In the genomic region with DNA sequence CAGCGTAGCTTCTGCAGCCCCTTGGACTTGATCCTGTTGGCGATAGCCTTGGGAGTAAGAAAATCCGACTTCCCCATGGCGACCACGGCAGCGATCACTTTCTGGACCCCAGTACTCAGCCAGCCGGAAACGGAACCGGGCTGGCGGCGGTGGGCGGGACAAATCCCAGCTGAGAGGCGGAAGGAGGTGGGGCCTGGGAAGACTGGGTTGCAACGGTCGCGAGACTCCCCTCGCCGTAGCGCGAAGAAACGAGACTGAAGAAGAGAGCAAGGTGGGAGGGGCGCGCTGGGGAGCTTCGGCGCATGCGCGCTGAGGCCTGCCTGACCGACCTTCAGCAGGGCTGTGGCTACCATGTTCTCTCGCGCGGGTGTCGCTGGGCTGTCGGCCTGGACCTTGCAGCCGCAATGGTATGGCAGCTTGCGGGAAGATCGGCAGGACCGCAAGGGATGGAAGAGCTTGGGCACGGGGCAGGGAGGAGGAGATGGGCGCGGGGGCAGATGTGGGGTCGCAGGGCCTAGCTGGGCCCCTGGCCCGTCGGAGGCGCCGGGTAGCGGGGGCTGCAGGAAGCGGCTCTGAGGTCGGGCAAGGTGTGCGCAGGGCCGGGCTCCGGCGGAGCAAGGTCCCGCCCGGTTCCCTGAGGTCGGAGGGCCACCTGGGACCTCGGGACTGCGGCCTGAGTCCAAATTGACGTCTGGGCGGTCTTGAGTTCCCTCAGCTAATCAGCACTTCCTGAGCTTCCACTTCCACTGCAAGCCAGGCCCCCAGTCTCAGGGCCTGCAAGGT, we compare ENCODE assay signal across 1 cellular context.
TF ChIP-seq lines count a peak whose summit lies in the region.

A gene (plus strand): TSS at position 321 of the 783 bp plus-strand sequence. CDS start 31 bp downstream, at position 352.
A gene with protein sequence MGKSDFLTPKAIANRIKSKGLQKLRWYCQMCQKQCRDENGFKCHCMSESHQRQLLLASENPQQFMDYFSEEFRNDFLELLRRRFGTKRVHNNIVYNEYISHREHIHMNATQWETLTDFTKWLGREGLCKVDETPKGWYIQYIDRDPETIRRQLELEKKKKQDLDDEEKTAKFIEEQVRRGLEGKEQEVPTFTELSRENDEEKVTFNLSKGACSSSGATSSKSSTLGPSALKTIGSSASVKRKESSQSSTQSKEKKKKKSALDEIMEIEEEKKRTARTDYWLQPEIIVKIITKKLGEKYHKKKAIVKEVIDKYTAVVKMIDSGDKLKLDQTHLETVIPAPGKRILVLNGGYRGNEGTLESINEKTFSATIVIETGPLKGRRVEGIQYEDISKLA (minus strand): TSS at position 137 of the 783 bp plus-strand sequence. CDS start 60 bp downstream, at position 77.

TF ChIP-seq in WTC11, 78 proteins besides CTCF, POLR2A, EP300 and RAD21 (continued from another document and continues in another):
- TF ChIP-seq, protein P1, sequence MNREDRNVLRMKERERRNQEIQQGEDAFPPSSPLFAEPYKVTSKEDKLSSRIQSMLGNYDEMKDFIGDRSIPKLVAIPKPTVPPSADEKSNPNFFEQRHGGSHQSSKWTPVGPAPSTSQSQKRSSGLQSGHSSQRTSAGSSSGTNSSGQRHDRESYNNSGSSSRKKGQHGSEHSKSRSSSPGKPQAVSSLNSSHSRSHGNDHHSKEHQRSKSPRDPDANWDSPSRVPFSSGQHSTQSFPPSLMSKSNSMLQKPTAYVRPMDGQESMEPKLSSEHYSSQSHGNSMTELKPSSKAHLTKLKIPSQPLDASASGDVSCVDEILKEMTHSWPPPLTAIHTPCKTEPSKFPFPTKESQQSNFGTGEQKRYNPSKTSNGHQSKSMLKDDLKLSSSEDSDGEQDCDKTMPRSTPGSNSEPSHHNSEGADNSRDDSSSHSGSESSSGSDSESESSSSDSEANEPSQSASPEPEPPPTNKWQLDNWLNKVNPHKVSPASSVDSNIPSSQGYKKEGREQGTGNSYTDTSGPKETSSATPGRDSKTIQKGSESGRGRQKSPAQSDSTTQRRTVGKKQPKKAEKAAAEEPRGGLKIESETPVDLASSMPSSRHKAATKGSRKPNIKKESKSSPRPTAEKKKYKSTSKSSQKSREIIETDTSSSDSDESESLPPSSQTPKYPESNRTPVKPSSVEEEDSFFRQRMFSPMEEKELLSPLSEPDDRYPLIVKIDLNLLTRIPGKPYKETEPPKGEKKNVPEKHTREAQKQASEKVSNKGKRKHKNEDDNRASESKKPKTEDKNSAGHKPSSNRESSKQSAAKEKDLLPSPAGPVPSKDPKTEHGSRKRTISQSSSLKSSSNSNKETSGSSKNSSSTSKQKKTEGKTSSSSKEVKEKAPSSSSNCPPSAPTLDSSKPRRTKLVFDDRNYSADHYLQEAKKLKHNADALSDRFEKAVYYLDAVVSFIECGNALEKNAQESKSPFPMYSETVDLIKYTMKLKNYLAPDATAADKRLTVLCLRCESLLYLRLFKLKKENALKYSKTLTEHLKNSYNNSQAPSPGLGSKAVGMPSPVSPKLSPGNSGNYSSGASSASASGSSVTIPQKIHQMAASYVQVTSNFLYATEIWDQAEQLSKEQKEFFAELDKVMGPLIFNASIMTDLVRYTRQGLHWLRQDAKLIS (CRISPR knock-in tag; IDR thresholded peaks at IDR 0.05; ENCODE audit: borderline replicate concordance) = no peak
- TF ChIP-seq, protein P2, sequence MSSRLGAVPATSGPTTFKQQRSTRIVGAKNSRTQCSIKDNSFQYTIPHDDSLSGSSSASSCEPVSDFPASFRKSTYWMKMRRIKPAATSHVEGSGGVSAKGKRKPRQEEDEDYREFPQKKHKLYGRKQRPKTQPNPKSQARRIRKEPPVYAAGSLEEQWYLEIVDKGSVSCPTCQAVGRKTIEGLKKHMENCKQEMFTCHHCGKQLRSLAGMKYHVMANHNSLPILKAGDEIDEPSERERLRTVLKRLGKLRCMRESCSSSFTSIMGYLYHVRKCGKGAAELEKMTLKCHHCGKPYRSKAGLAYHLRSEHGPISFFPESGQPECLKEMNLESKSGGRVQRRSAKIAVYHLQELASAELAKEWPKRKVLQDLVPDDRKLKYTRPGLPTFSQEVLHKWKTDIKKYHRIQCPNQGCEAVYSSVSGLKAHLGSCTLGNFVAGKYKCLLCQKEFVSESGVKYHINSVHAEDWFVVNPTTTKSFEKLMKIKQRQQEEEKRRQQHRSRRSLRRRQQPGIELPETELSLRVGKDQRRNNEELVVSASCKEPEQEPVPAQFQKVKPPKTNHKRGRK (CRISPR knock-in tag; IDR thresholded peaks at IDR 0.05; ENCODE audit: borderline replicate concordance) = 0 out of 2 replicates have a peak, but pooled peaks have one; percentile 44
- TF ChIP-seq, protein P3, sequence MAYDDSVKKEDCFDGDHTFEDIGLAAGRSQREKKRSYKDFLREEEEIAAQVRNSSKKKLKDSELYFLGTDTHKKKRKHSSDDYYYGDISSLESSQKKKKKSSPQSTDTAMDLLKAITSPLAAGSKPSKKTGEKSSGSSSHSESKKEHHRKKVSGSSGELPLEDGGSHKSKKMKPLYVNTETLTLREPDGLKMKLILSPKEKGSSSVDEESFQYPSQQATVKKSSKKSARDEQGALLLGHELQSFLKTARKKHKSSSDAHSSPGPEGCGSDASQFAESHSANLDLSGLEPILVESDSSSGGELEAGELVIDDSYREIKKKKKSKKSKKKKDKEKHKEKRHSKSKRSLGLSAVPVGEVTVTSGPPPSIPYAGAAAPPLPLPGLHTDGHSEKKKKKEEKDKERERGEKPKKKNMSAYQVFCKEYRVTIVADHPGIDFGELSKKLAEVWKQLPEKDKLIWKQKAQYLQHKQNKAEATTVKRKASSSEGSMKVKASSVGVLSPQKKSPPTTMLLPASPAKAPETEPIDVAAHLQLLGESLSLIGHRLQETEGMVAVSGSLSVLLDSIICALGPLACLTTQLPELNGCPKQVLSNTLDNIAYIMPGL (CRISPR knock-in tag; IDR thresholded peaks at IDR 0.05) = peak; percentile 84; the same call in 1 of the 2 replicates
- TF ChIP-seq, protein P4, sequence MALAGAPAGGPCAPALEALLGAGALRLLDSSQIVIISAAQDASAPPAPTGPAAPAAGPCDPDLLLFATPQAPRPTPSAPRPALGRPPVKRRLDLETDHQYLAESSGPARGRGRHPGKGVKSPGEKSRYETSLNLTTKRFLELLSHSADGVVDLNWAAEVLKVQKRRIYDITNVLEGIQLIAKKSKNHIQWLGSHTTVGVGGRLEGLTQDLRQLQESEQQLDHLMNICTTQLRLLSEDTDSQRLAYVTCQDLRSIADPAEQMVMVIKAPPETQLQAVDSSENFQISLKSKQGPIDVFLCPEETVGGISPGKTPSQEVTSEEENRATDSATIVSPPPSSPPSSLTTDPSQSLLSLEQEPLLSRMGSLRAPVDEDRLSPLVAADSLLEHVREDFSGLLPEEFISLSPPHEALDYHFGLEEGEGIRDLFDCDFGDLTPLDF (CRISPR knock-in tag; IDR thresholded peaks at IDR 0.05) = peak; percentile 69; the same call in 1 of the 2 replicates
- TF ChIP-seq SOX15 (CRISPR knock-in tag; IDR thresholded peaks at IDR 0.05) (no peak), MYBL2 (CRISPR knock-in tag; IDR thresholded peaks at IDR 0.05) (peak; percentile 64; the same call in 1 of the 2 replicates), ZNF416 (CRISPR knock-in tag; IDR thresholded peaks at IDR 0.05) (0 out of 2 replicates have a peak, but pooled peaks have one; percentile 33), ZNF121 (CRISPR knock-in tag; IDR thresholded peaks at IDR 0.05) (no peak), GABPB1 (CRISPR knock-in tag; IDR thresholded peaks at IDR 0.05) (peak; percentile 39; the same call in 1 of the 2 replicates), TEAD1 (CRISPR knock-in tag; IDR thresholded peaks at IDR 0.05) (peak; percentile 80), IRF2 (CRISPR knock-in tag; IDR thresholded peaks at IDR 0.05; ENCODE audit: borderline replicate concordance, low read depth) (no peak), OVOL2 (CRISPR knock-in tag; IDR thresholded peaks at IDR 0.05; ENCODE audit: borderline replicate concordance) (no peak), PRRX2 (CRISPR knock-in tag; IDR thresholded peaks at IDR 0.05) (no peak), ZNF396 (CRISPR knock-in tag; IDR thresholded peaks at IDR 0.05; ENCODE audit: borderline replicate concordance) (no peak), FOXJ3 (CRISPR knock-in tag; IDR thresholded peaks at IDR 0.05; ENCODE audit: borderline replicate concordance) (no peak), ATF1 (CRISPR knock-in tag; IDR thresholded peaks at IDR 0.05) (no peak), NFYB (CRISPR knock-in tag; conservative IDR thresholded peaks at IDR 0.05; ENCODE audit: low read depth) (no peak), ZNF423 (CRISPR knock-in tag; IDR thresholded peaks at IDR 0.05) (no peak), SP1 (CRISPR knock-in tag; conservative IDR thresholded peaks at IDR 0.05) (peak; percentile 82), GRHL2 (CRISPR knock-in tag; IDR thresholded peaks at IDR 0.05; ENCODE audit: insufficient replicate concordance, severe bottlenecking) (no peak), ZNF263 (CRISPR knock-in tag; IDR thresholded peaks at IDR 0.05; ENCODE audit: low read depth) (no peak)
- TF ChIP-seq, protein P5, sequence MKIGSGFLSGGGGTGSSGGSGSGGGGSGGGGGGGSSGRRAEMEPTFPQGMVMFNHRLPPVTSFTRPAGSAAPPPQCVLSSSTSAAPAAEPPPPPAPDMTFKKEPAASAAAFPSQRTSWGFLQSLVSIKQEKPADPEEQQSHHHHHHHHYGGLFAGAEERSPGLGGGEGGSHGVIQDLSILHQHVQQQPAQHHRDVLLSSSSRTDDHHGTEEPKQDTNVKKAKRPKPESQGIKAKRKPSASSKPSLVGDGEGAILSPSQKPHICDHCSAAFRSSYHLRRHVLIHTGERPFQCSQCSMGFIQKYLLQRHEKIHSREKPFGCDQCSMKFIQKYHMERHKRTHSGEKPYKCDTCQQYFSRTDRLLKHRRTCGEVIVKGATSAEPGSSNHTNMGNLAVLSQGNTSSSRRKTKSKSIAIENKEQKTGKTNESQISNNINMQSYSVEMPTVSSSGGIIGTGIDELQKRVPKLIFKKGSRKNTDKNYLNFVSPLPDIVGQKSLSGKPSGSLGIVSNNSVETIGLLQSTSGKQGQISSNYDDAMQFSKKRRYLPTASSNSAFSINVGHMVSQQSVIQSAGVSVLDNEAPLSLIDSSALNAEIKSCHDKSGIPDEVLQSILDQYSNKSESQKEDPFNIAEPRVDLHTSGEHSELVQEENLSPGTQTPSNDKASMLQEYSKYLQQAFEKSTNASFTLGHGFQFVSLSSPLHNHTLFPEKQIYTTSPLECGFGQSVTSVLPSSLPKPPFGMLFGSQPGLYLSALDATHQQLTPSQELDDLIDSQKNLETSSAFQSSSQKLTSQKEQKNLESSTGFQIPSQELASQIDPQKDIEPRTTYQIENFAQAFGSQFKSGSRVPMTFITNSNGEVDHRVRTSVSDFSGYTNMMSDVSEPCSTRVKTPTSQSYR (CRISPR knock-in tag; IDR thresholded peaks at IDR 0.05) = no peak
- TF ChIP-seq, protein P6, sequence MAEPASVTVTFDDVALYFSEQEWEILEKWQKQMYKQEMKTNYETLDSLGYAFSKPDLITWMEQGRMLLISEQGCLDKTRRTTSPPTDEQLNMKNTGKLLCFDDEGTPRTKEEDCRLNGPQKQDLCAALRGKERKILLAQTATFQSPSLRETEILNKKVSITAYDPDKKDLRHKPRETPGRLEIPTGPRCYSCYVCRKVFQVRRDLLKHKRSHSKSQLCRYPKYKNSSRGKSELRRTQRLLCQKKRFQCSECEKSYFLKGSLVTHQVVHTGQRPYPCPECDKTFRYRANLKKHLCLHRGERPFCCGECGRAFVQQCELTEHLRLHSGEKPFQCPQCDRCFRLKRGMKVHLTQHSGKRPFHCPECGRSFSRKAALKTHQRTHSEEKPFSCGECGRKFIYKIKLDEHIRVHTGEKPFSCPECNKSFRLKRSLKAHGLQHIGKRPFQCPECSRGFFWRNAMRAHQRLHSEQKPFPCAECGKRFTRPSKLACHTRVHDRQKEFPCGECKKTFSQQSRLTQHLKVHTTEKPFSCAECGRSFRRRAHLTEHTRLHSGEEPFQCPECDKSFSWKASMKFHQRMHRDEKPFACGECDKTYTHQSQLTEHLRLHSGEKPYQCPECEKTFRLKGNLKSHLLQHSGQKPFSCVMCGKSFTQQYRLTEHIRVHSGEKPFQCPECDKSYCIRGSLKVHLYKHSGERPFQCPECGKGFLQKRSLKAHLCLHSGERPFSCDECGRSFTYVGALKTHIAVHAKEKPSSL (CRISPR knock-in tag; conservative IDR thresholded peaks at IDR 0.05) = no peak
- TF ChIP-seq, protein P7, sequence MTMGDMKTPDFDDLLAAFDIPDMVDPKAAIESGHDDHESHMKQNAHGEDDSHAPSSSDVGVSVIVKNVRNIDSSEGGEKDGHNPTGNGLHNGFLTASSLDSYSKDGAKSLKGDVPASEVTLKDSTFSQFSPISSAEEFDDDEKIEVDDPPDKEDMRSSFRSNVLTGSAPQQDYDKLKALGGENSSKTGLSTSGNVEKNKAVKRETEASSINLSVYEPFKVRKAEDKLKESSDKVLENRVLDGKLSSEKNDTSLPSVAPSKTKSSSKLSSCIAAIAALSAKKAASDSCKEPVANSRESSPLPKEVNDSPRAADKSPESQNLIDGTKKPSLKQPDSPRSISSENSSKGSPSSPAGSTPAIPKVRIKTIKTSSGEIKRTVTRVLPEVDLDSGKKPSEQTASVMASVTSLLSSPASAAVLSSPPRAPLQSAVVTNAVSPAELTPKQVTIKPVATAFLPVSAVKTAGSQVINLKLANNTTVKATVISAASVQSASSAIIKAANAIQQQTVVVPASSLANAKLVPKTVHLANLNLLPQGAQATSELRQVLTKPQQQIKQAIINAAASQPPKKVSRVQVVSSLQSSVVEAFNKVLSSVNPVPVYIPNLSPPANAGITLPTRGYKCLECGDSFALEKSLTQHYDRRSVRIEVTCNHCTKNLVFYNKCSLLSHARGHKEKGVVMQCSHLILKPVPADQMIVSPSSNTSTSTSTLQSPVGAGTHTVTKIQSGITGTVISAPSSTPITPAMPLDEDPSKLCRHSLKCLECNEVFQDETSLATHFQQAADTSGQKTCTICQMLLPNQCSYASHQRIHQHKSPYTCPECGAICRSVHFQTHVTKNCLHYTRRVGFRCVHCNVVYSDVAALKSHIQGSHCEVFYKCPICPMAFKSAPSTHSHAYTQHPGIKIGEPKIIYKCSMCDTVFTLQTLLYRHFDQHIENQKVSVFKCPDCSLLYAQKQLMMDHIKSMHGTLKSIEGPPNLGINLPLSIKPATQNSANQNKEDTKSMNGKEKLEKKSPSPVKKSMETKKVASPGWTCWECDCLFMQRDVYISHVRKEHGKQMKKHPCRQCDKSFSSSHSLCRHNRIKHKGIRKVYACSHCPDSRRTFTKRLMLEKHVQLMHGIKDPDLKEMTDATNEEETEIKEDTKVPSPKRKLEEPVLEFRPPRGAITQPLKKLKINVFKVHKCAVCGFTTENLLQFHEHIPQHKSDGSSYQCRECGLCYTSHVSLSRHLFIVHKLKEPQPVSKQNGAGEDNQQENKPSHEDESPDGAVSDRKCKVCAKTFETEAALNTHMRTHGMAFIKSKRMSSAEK (CRISPR knock-in tag; IDR thresholded peaks at IDR 0.05; ENCODE audit: borderline replicate concordance) = no peak
- TF ChIP-seq, protein P8, sequence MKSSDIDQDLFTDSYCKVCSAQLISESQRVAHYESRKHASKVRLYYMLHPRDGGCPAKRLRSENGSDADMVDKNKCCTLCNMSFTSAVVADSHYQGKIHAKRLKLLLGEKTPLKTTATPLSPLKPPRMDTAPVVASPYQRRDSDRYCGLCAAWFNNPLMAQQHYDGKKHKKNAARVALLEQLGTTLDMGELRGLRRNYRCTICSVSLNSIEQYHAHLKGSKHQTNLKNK (CRISPR knock-in tag; IDR thresholded peaks at IDR 0.05) = no peak
- TF ChIP-seq, protein P9, sequence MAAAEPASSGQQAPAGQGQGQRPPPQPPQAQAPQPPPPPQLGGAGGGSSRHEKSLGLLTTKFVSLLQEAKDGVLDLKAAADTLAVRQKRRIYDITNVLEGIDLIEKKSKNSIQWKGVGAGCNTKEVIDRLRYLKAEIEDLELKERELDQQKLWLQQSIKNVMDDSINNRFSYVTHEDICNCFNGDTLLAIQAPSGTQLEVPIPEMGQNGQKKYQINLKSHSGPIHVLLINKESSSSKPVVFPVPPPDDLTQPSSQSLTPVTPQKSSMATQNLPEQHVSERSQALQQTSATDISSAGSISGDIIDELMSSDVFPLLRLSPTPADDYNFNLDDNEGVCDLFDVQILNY (CRISPR knock-in tag; IDR thresholded peaks at IDR 0.05) = no peak; the same call in 1 of the 2 replicates
- TF ChIP-seq, protein P10, sequence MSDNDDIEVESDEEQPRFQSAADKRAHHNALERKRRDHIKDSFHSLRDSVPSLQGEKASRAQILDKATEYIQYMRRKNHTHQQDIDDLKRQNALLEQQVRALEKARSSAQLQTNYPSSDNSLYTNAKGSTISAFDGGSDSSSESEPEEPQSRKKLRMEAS (CRISPR knock-in tag; IDR thresholded peaks at IDR 0.05) = peak; percentile 82
